In genomic region chr11:134585666-134586285, GRCh38 we compare ENCODE assay signal across 21 cellular contexts.
"Had no signal": no experiment of that assay in that cellular context is flagged by ENCODE, and none has a peak within 500 bp of the region (broad histone marks: within the 10 kb centered on the region; RNA-seq: fewer than 3 reads in every experiment).

No MANE protein-coding gene starts in this region.

- H3K4me3 ChIP-seq: hepatocyte, left ventricle myocardium inferior, sigmoid colon, skin epidermis, stomach, thoracic aorta, transverse colon had no signal

- H3K27ac ChIP-seq: hepatocyte, left ventricle myocardium inferior, neutrophil, sigmoid colon, skin epidermis, stomach, thoracic aorta, transverse colon had no signal

- H3K79me2 ChIP-seq: hepatocyte had no signal

- ATAC-seq: naive thymus-derived CD4-positive, alpha-beta T cell had no signal

- H2AFZ ChIP-seq: hepatocyte had no signal

- H3K9me3 Mint-ChIP-seq: endodermal cell, nephron progenitor cell had no signal

- FAIRE-seq: colon, endothelial cell of umbilical vein, kidney had no signal

- H3K9me3 ChIP-seq: left ventricle myocardium inferior, neutrophil, sigmoid colon, stomach, thoracic aorta, transverse colon had no signal

- H3K4me3 Mint-ChIP-seq: endodermal cell; naive thymus-derived CD4-positive, alpha-beta T cell; nephron progenitor cell had no signal

- DNase-seq: dermis blood vessel endothelial cell; effector CD4-positive, alpha-beta T cell; endodermal cell; erythroblast; kidney; left cardiac atrium; left ventricle myocardium inferior; mesendoderm; naive thymus-derived CD4-positive, alpha-beta T cell; nephron progenitor cell; sigmoid colon; stimulated activated CD4-positive, alpha-beta T cell treated with anti-CD3 and anti-CD28 coated beads, Interleukin-12 subunit alpha, Interleukin-12 subunit beta, amount 100 ng/mL, for 4 hours; stimulated activated naive CD4-positive, alpha-beta T cell; stomach; transverse colon had no signal

- H3K27ac Mint-ChIP-seq: endodermal cell; naive thymus-derived CD4-positive, alpha-beta T cell; nephron progenitor cell had no signal

- H3K4me1 Mint-ChIP-seq: endodermal cell had no signal

- H3K36me3 Mint-ChIP-seq: naive thymus-derived CD4-positive, alpha-beta T cell had no signal

- H3K27me3 ChIP-seq: hepatocyte had no signal

- H3K4me2 ChIP-seq: hepatocyte had no signal

- H3K36me3 ChIP-seq: left ventricle myocardium inferior, neutrophil, sigmoid colon, stomach, thoracic aorta, transverse colon had no signal
